Comparison of ENCODE assay signal across 23 cellular contexts in genomic region chr13:100396771-100397170, GRCh38.
"Had no signal": no experiment of that assay in that cellular context is flagged by ENCODE, and none has a peak within 500 bp of the region (broad histone marks: within the 10 kb centered on the region; RNA-seq: fewer than 3 reads in every experiment).

No MANE protein-coding gene starts in this region.

- H3K9me3 Mint-ChIP-seq: activated naive CD4-positive, alpha-beta T cell treated with anti-CD3 and anti-CD28 coated beads, Interleukin-2, amount 50 U/mL, for 72 hours; T-helper 2 cell treated with Interferon-gamma antibody and Interleukin-4, amounts not matched to agents 5 μg/mL and 100 μg/mL, for 36 hours; type B pancreatic cell had no signal

- DNase-seq: activated CD4-positive, alpha-beta T cell treated with anti-CD3 and anti-CD28 coated beads, Interleukin-2, amount 50 U/mL, for 1 hour; activated CD4-positive, CD25-positive, alpha-beta regulatory T cell treated with anti-CD3 and anti-CD28 coated beads, Interleukin-2, amount 50 U/mL, for 72 hours; activated T-cell treated with anti-CD3 and anti-CD28 coated beads, Interleukin-2, amount 50 U/mL, for 24 hours; brain microvascular endothelial cell; caudate nucleus; dermis blood vessel endothelial cell; effector CD8-positive, alpha-beta T cell; foreskin melanocyte; islet precursor cell; left cardiac atrium; small intestine; stimulated activated CD4-positive, alpha-beta T cell treated with anti-CD3 and anti-CD28 coated beads, Interleukin-15, amount 100 ng/mL, for 24 hours had no signal

- H3K27ac Mint-ChIP-seq: activated T-cell treated with anti-CD3 and anti-CD28 coated beads, Interleukin-2, amount 50 U/mL, for 24 hours; activated T-helper 17 cell treated with anti-CD3 and anti-CD28 coated beads, Interleukin-2, amount 50 U/mL, for 72 hours; stimulated activated memory B cell treated with anti-CD40 and anti-IgM and Interleukin-4, amounts not matched to agents 10 μg/mL and 1 μg/mL and 100 μg/mL, for 72 hours; T-helper 2 cell treated with Interferon-gamma antibody and Interleukin-4, amounts not matched to agents 5 μg/mL and 100 μg/mL, for 36 hours; type B pancreatic cell had no signal

- H3K27me3 Mint-ChIP-seq: activated T-cell treated with anti-CD3 and anti-CD28 coated beads, Interleukin-2, amount 50 U/mL, for 24 hours; activated T-helper 17 cell treated with anti-CD3 and anti-CD28 coated beads, Interleukin-2, amount 50 U/mL, for 72 hours; stimulated activated memory B cell treated with anti-CD40 and anti-IgM and Interleukin-4, amounts not matched to agents 10 μg/mL and 1 μg/mL and 100 μg/mL, for 72 hours; type B pancreatic cell had no signal

- H3K4me3 ChIP-seq: ascending aorta, thoracic aorta, vagina had no signal

- H3K27me3 ChIP-seq: ascending aorta, brain microvascular endothelial cell, vagina had no signal

- H3K27ac ChIP-seq: ascending aorta, brain microvascular endothelial cell, thoracic aorta, vagina, VCaP had no signal

- H3K36me3 ChIP-seq: ascending aorta, brain microvascular endothelial cell, thoracic aorta, vagina had no signal

- H3K4me1 Mint-ChIP-seq: stimulated activated memory B cell treated with anti-CD40 and anti-IgM and Interleukin-4, amounts not matched to agents 10 μg/mL and 1 μg/mL and 100 μg/mL, for 72 hours had no signal

- H3K4me3 Mint-ChIP-seq: activated T-cell treated with anti-CD3 and anti-CD28 coated beads, Interleukin-2, amount 50 U/mL, for 24 hours; activated T-helper 17 cell treated with anti-CD3 and anti-CD28 coated beads, Interleukin-2, amount 50 U/mL, for 72 hours; neural crest cell; stimulated activated memory B cell treated with anti-CD40 and anti-IgM and Interleukin-4, amounts not matched to agents 10 μg/mL and 1 μg/mL and 100 μg/mL, for 72 hours; T-helper 2 cell treated with Interferon-gamma antibody and Interleukin-4, amounts not matched to agents 5 μg/mL and 100 μg/mL, for 36 hours; type B pancreatic cell had no signal

- ATAC-seq: activated naive CD4-positive, alpha-beta T cell treated with anti-CD3 and anti-CD28 coated beads, Interleukin-2, amount 50 U/mL, for 72 hours; activated T-helper 17 cell treated with anti-CD3 and anti-CD28 coated beads, Interleukin-2, amount 50 U/mL, for 72 hours; left cardiac atrium; sciatic nerve; stimulated activated memory B cell treated with anti-CD40 and anti-IgM and Interleukin-4, amounts not matched to agents 10 μg/mL and 1 μg/mL and 100 μg/mL, for 72 hours had no signal

- H3K9me3 ChIP-seq: ascending aorta, thoracic aorta, vagina had no signal
